Comparison of ENCODE assay signal across 25 cellular contexts in the genomic region with DNA sequence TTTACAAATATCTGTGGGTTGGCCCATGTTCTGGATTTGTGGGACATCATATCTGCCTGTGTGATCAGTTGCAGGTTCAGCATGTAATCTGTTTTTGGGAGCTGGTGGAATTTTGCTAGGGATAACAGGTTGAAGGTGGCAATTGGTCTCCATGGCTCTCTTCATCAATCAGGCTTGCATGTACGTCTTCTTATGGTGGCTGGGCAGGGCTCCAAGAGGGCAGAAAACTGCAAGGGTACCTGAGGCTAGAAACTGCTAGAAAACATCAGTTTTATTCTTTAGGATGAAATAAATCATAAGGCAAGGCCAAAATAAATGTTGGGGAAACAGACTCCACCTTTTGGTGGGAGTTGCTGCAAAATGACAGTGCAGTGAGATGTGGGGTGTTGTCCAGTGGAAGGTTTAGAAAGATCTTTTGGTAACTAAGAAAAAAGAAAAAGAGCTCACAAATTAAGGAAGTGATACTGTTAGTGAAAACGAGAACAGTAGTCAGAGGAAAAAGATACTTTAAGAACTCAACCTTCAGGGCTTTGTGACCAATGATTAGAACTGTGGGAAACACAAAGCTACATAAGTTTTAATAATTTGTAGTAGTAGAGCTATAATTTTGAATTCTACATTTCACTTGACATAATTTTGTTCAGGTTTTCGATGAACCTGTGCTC.
DNase-seq lines count a peak whose midpoint lies in the region; ATAC-seq and TF ChIP-seq lines count a peak whose summit lies in the region.
"Had no signal": no experiment of that assay in that cellular context is flagged by ENCODE, and none has a peak within 500 bp of the region (broad histone marks: within the 10 kb centered on the region; RNA-seq: fewer than 3 reads in every experiment).

No MANE protein-coding gene starts in this region.

- TF ChIP-seq CTCF in coronary artery (IDR thresholded peaks at IDR 0.05): no peak
- TF ChIP-seq CTCF in prostate gland (IDR thresholded peaks at IDR 0.05): no peak

- no peaks in the 10 kb centered on the region for H3K9me3 ChIP-seq in prostate gland
- H3K9me3 ChIP-seq: SJCRH30, transverse colon had no signal

- H3K27me3 Mint-ChIP-seq in memory B cell: no peaks in the 10 kb centered on the region
- H3K27me3 Mint-ChIP-seq: activated CD4-positive, alpha-beta memory T cell treated with anti-CD3 and anti-CD28 coated beads, Interleukin-2, amount 10 ng/mL, durations not matched to agents 7 days and 5 days; CD8-positive, alpha-beta memory T cell had no signal

- H3K27ac ChIP-seq in coronary artery (no peak overlapping the region), prostate gland (no peak overlapping the region)
- H3K27ac ChIP-seq: GM23248, SJCRH30, transverse colon had no signal

- H3K4me3 ChIP-seq in coronary artery (no peak overlapping the region), prostate gland (no peak overlapping the region)
- H3K4me3 ChIP-seq: GM23248, SJCRH30, transverse colon had no signal

- TF ChIP-seq POLR2A in prostate gland (IDR thresholded peaks at IDR 0.05): no peak

- intact Hi-C loops in prostate gland (cut with DNase I): no loop called here

- no peak overlapping the region for H3K27ac Mint-ChIP-seq in memory B cell
- H3K27ac Mint-ChIP-seq: activated CD4-positive, alpha-beta memory T cell treated with anti-CD3 and anti-CD28 coated beads, Interleukin-2, amount 10 ng/mL, durations not matched to agents 7 days and 5 days; CD8-positive, alpha-beta memory T cell; nephron had no signal

- H3K9me3 Mint-ChIP-seq in memory B cell: peaks cover 4% of the 10 kb centered on the region
- H3K9me3 Mint-ChIP-seq: nephron had no signal

- no peaks in the 10 kb centered on the region for H3K27me3 ChIP-seq in prostate gland (replicated peaks; ENCODE audit: insufficient read depth)
- H3K27me3 ChIP-seq: SJCRH30, transverse colon had no signal

- H3K36me3 Mint-ChIP-seq in memory B cell: no peaks in the 10 kb centered on the region
- H3K36me3 Mint-ChIP-seq: CD8-positive, alpha-beta memory T cell had no signal

- peak; percentile 78 for ATAC-seq in GM19035 (IDR thresholded peaks at IDR 0.05; ENCODE audit: unreplicated experiment)
- ATAC-seq in GM21786 (IDR thresholded peaks at IDR 0.05; ENCODE audit: unreplicated experiment): peak; percentile 72
- ATAC-seq in HG03565 (IDR thresholded peaks at IDR 0.05; ENCODE audit: unreplicated experiment): peak; percentile 73
- ATAC-seq in memory B cell (ENCODE audit: low read depth): peak; percentile 38
- ATAC-seq: esophagus mucosa; PC-3; stimulated activated naive CD8-positive, alpha-beta T cell treated with anti-CD3 and anti-CD28 coated beads, Interleukin-15, Interleukin-2, amounts not matched to agents 100 U/mL and 50 U/mL, for 24 hours had no signal

- no peak for DNase-seq in memory B cell (ENCODE audit: low spot score in 2 of 2)
- no peak for DNase-seq in coronary artery (ENCODE audit: low spot score)
- DNase-seq in NCI-H524 (lab: John Stamatoyannopoulos, UW): no peak
- DNase-seq in activated naive CD4-positive, alpha-beta T cell treated with anti-CD3 and anti-CD28 coated beads, Interleukin-2, amount 50 U/mL, for 16 hours: no peak
- DNase-seq in prostate gland (ENCODE audit: low spot score): no peak
- DNase-seq: activated CD4-positive, alpha-beta memory T cell treated with anti-CD3 and anti-CD28 coated beads, Interleukin-2, amount 10 ng/mL, durations not matched to agents 7 days and 5 days; activated CD4-positive, CD25-positive, alpha-beta regulatory T cell; activated naive CD4-positive, alpha-beta T cell treated with Interleukin-2 at 50 U/mL for 16 hours; activated T-cell treated with anti-CD3 and anti-CD28 coated beads, Interleukin-2, amount 50 U/mL, for 1 hour; anterior cingulate cortex; caudate nucleus; CD8-positive, alpha-beta memory T cell; DMS53; GM23248; NCI-H1417; NCI-H526; PC-3; SJCRH30; stimulated activated naive CD8-positive, alpha-beta T cell treated with anti-CD3 and anti-CD28 coated beads, Interleukin-15, Interleukin-2, amounts not matched to agents 100 U/mL and 50 U/mL, for 24 hours; transverse colon had no signal

- H3K36me3 ChIP-seq in prostate gland: no peaks in the 10 kb centered on the region
- H3K36me3 ChIP-seq: SJCRH30, transverse colon had no signal

- H3K4me1 Mint-ChIP-seq in memory B cell: peaks cover 2% of the 10 kb centered on the region
- H3K4me1 Mint-ChIP-seq: activated CD4-positive, alpha-beta memory T cell treated with anti-CD3 and anti-CD28 coated beads, Interleukin-2, amount 10 ng/mL, durations not matched to agents 7 days and 5 days; CD8-positive, alpha-beta memory T cell; nephron had no signal

- no peak overlapping the region for H3K4me3 Mint-ChIP-seq in memory B cell
- H3K4me3 Mint-ChIP-seq: activated CD4-positive, alpha-beta memory T cell treated with anti-CD3 and anti-CD28 coated beads, Interleukin-2, amount 10 ng/mL, durations not matched to agents 7 days and 5 days; CD8-positive, alpha-beta memory T cell; nephron had no signal

- 85% methylated on average over 3 of the region's 3 CpGs for WGBS in prostate gland

- H3K4me1 ChIP-seq in prostate gland (replicated peaks): no peaks in the 10 kb centered on the region
- H3K4me1 ChIP-seq: SJCRH30, transverse colon had no signal
